8 cellular contexts compared by ENCODE assay signal in genomic region chrX:25020391-25021131, GRCh38. TPM values are rescaled to one million over a fixed set of nuclear protein-coding genes. Genes with fewer than 3 reads are reported as not detected.
DNase-seq lines count a peak whose midpoint lies in the region; ATAC-seq, FAIRE-seq and TF ChIP-seq lines count a peak whose summit lies in the region.

No MANE protein-coding gene starts in this region.

- in situ Hi-C loops in KBM-7 (cut with MboI; ENCODE audit: low pct_unique_long_range_greater_than_20kb, low sequenced_read_pairs), result no loop called here

- no peak overlapping the region for H2AFZ ChIP-seq in keratinocyte (ENCODE audit: control insufficient read depth, low read length)

- H3K9me1 ChIP-seq in keratinocyte (ENCODE audit: control insufficient read depth, extremely low read depth, insufficient read depth, low read length), result no peaks in the 10 kb centered on the region

- dilution Hi-C loops in keratinocyte (cut with MboI; ENCODE audit: extremely low pct_ligation_motif_present, low sequenced_read_pairs), result no loop called here

- no peak for DNase-seq in AG10803 (ENCODE audit: low read depth)
- DNase-seq in KBM-7, result peak; percentile 83
- DNase-seq in activated T-cell treated with anti-CD3 and anti-CD28 coated beads, Interleukin-2, amount 50 U/mL, for 48 hours, result peak; percentile 52 to 59
- no peak for DNase-seq in keratinocyte (ENCODE audit: low read depth, low spot score)
- no peak for DNase-seq in amniotic stem cell (lab: John Stamatoyannopoulos, UW)

- FAIRE-seq in keratinocyte (lab: Jason Lieb, UNC), result no peak

- H4K20me1 ChIP-seq in keratinocyte (ENCODE audit: control insufficient read depth, extremely low read depth, insufficient read depth, low read length), result no peaks in the 10 kb centered on the region

- H3K27me3 ChIP-seq in keratinocyte (ENCODE audit: control insufficient read depth, extremely low read depth, insufficient read depth, low read length) (peaks cover 71% of the 10 kb centered on the region), thymus (ENCODE audit: control insufficient read depth, insufficient read depth) (peaks cover 27% of the 10 kb centered on the region)

- H3K4me3 ChIP-seq in AG10803 (ENCODE audit: low read length) (no peak overlapping the region), keratinocyte (ENCODE audit: control insufficient read depth in 2 of 3, extremely low read depth in 1 of 3, insufficient read depth in 2 of 3, low read depth in 1 of 3, low read length in 3 of 3) (no peak overlapping the region), thymus (ENCODE audit: low read length) (peak overlapping the region; percentile 12)

- H3K36me3 ChIP-seq in keratinocyte (ENCODE audit: control insufficient read depth in 2 of 2, extremely low read depth in 1 of 2, insufficient read depth in 2 of 2, low read length in 2 of 2), result no peaks in the 10 kb centered on the region
- H3K36me3 ChIP-seq in thymus (ENCODE audit: control insufficient read depth, insufficient read depth), result no peaks in the 10 kb centered on the region

- H3K27ac ChIP-seq in keratinocyte (ENCODE audit: control insufficient read depth, insufficient read depth, low read length) (no peak overlapping the region), thymus (ENCODE audit: low read depth) (no peak overlapping the region)

- WGBS in thymus, result 3% methylated on average over 46 of the region's 48 CpGs

- H3K4me2 ChIP-seq in keratinocyte (ENCODE audit: control insufficient read depth, extremely low read depth, insufficient read depth, low read depth, low read length), result peak overlapping the region; percentile 32

- H3K4me1 ChIP-seq in keratinocyte (ENCODE audit: control insufficient read depth, extremely low read depth, insufficient read depth, low read length) (peaks cover 6% of the 10 kb centered on the region), thymus (ENCODE audit: control insufficient read depth, insufficient read depth, low read length) (no peaks in the 10 kb centered on the region)

- H3K9ac ChIP-seq in keratinocyte (ENCODE audit: control insufficient read depth, extremely low read depth, insufficient read depth, low read length), result no peak overlapping the region

- ATAC-seq in GM18907 (IDR thresholded peaks at IDR 0.05; ENCODE audit: unreplicated experiment) (peak; percentile 58), HG02938 (IDR thresholded peaks at IDR 0.05; ENCODE audit: unreplicated experiment) (no peak)

- no peaks in the 10 kb centered on the region for H3K9me3 ChIP-seq in keratinocyte (ENCODE audit: control insufficient read depth, low read depth, low read length)
- no peaks in the 10 kb centered on the region for H3K9me3 ChIP-seq in thymus (ENCODE audit: control insufficient read depth)

- no peaks in the 10 kb centered on the region for H3K79me2 ChIP-seq in keratinocyte (ENCODE audit: control insufficient read depth, insufficient read depth, low read length)

- TF ChIP-seq CTCF in AG10803 (conservative IDR thresholded peaks at IDR 0.05; ENCODE audit: low read length), result peak; percentile 23; the same call in 1 of the 2 replicates
- TF ChIP-seq CTCF in keratinocyte (optimal IDR thresholded peaks at IDR 0.05 in 1 of 3, IDR thresholded peaks at IDR 0.05 in 1 of 3, conservative IDR thresholded peaks at IDR 0.05 in 1 of 3; ENCODE audit: extremely low read depth in 1 of 3, insufficient read depth in 2 of 3, low read length in 3 of 3), result peak in 2 of 3 experiments; percentile 41 to 66

RNA-seq across cellular contexts. Expression of gene ARX, which starts 4.8 kb away (rescaled TPM):
- polyA plus RNA-seq in keratinocyte, result not detected in 3 replicates
- polyA plus RNA-seq in keratinocyte (2011; ENCODE audit: low read depth), result not detected
- not detected in 2 replicates for polyA plus RNA-seq in keratinocyte (2011; cell fraction: cytosol; rRNA removed)
- not detected in 2 replicates for polyA plus RNA-seq in keratinocyte (2011; cell fraction: nucleus; rRNA removed)
- polyA plus RNA-seq in keratinocyte (2012; ENCODE audit: low replicate concordance), result not detected in 2 replicates
- polyA minus RNA-seq in keratinocyte, result not detected in 3 replicates
- not detected for polyA minus RNA-seq in keratinocyte (2011; cell fraction: cytosol; rRNA and poly(A)+ RNA removed)
- polyA minus RNA-seq in keratinocyte (2011; cell fraction: nucleus; rRNA and poly(A)+ RNA removed), result not detected in 2 replicates
- polyA plus RNA-seq in thymus, result 0.09 TPM

Comparison
In these comparisons a context has a peak if more than half of its experiments do, and no peak if none do; other contexts are left out.
1. DNase-seq: peak in KBM-7 (single experiment) and activated T-cell treated with anti-CD3 and anti-CD28 coated beads, Interleukin-2, amount 50 U/mL, for 48 hours (2 of 2); none in AG10803 (single experiment), keratinocyte (single experiment) and amniotic stem cell (single experiment).